8 cellular contexts compared by ENCODE assay signal in genomic region chr17:48100591-48101011, GRCh38. TPM values are rescaled to one million over a fixed set of nuclear protein-coding genes. Genes with fewer than 3 reads are reported as not detected.
DNase-seq lines count a peak whose midpoint lies in the region; ATAC-seq and TF ChIP-seq lines count a peak whose summit lies in the region.

No MANE protein-coding gene starts in this region.

- H3K4me3 Mint-ChIP-seq in neural crest cell: peak overlapping the region; percentile 99

- H3K4me1 Mint-ChIP-seq in neural crest cell: peaks cover 36% of the 10 kb centered on the region

- peak overlapping the region; percentile 97 for H3K27ac Mint-ChIP-seq in neural crest cell (ENCODE audit: unreplicated experiment)

- peak overlapping the region; percentile 97 for H3K27ac ChIP-seq in VCaP

- peak overlapping the region; percentile 87 for H3K4me3 ChIP-seq in fibroblast of the aortic adventitia (ENCODE audit: low read depth, low read length)

- TF ChIP-seq CTCF in VCaP (conservative IDR thresholded peaks at IDR 0.05) (no peak), fibroblast of the aortic adventitia (IDR thresholded peaks at IDR 0.05; ENCODE audit: insufficient read depth, low read length) (no peak), neural crest cell (conservative IDR thresholded peaks at IDR 0.05) (no peak)

- H3K27me3 Mint-ChIP-seq in neural crest cell (ENCODE audit: low read depth): no peaks in the 10 kb centered on the region

- no peak for ATAC-seq in HG02885 (IDR thresholded peaks at IDR 0.05; ENCODE audit: poor library complexity, unreplicated experiment)

- H3K36me3 Mint-ChIP-seq in neural crest cell (ENCODE audit: low read depth): peaks cover 2% of the 10 kb centered on the region

- peaks cover 3% of the 10 kb centered on the region for H3K9me3 Mint-ChIP-seq in neural crest cell

- peak; percentile 71 to 78 for DNase-seq in NCI-H2081 (lab: John Stamatoyannopoulos, UW)
- no peak for DNase-seq in NCI-H2081 treated with DMSO at 0.1 percent for 48 hours (lab: John Stamatoyannopoulos, UW)
- DNase-seq in LoVo (ENCODE audit: low spot score): peak; percentile 37
- peak; percentile 61 for DNase-seq in fibroblast of the aortic adventitia (ENCODE audit: low read depth)
- peak; percentile 62 for DNase-seq in neural crest cell (ENCODE audit: low read depth, low spot score)
- DNase-seq in GDM1 (lab: John Stamatoyannopoulos, UW): no peak

RNA-seq across cellular contexts. Expression of gene CBX1, which starts 0.7 kb away (rescaled TPM):
- 49.2 and 59.7 TPM in 2 replicates for total RNA-seq in fibroblast of the aortic adventitia (ENCODE audit: low replicate concordance)
- 210 and 216 TPM in 2 replicates for total RNA-seq in neural crest cell

RNA-seq across cellular contexts. Expression of gene SNX11, which starts 7.0 kb away (rescaled TPM):
- total RNA-seq in fibroblast of the aortic adventitia (ENCODE audit: low replicate concordance): 4.7 and 11.5 TPM in 2 replicates
- 22.6 and 25.8 TPM in 2 replicates for total RNA-seq in neural crest cell

RNA-seq across cellular contexts. Expression of gene NFE2L1, which starts 52.4 kb away (rescaled TPM):
- total RNA-seq in fibroblast of the aortic adventitia (ENCODE audit: low replicate concordance) (103 and 413 TPM in 2 replicates), neural crest cell (121 and 131 TPM in 2 replicates)

Comparison
In these comparisons a context has a peak if more than half of its experiments do, and no peak if none do; other contexts are left out.
1. DNase-seq: peak in NCI-H2081 (2 of 2), LoVo (single experiment), fibroblast of the aortic adventitia (single experiment) and neural crest cell (single experiment); none in NCI-H2081 treated with DMSO at 0.1 percent for 48 hours (single experiment) and GDM1 (single experiment).